23 cellular contexts compared by ENCODE assay signal in genomic region chr21:9739240-9739639, GRCh38.
"Had no signal": no experiment of that assay in that cellular context is flagged by ENCODE, and none has a peak within 500 bp of the region (broad histone marks: within the 10 kb centered on the region; RNA-seq: fewer than 3 reads in every experiment).

No MANE protein-coding gene starts in this region.

- H3K9ac ChIP-seq: neural progenitor cell, parathyroid adenoma had no signal

- H3K4me1 ChIP-seq: neural progenitor cell, parathyroid adenoma, psoas muscle, right lobe of liver, sigmoid colon, stomach, tibial artery, transverse colon, upper lobe of left lung had no signal

- H3K79me2 ChIP-seq: parathyroid adenoma had no signal

- H3K4me2 ChIP-seq: neural progenitor cell had no signal

- H2AFZ ChIP-seq: neural progenitor cell, parathyroid adenoma had no signal

- ATAC-seq: natural killer cell had no signal

- H3K4me3 ChIP-seq: neural progenitor cell, psoas muscle, right lobe of liver, sigmoid colon, stomach, thoracic aorta, tibial artery, transverse colon, upper lobe of left lung had no signal

- H3K36me3 ChIP-seq: neural progenitor cell, neutrophil, right lobe of liver, sigmoid colon, stomach, thoracic aorta, tibial artery, transverse colon, upper lobe of left lung had no signal

- H3K27me3 ChIP-seq: neural progenitor cell, neutrophil, right lobe of liver, sigmoid colon, stomach, tibial artery, transverse colon, upper lobe of left lung had no signal

- H3K9me3 ChIP-seq: psoas muscle, right lobe of liver had no signal

- DNase-seq: naive thymus-derived CD4-positive, alpha-beta T cell; natural killer cell; nucleus accumbens; posterior cingulate gyrus; psoas muscle; right cardiac atrium; right lobe of liver; sigmoid colon; small intestine; stimulated activated CD4-positive, alpha-beta T cell treated with anti-CD3 and anti-CD28 coated beads, Interleukin-15, amount 100 ng/mL, for 24 hours; stimulated activated CD4-positive, alpha-beta T cell treated with anti-CD3 and anti-CD28 coated beads, Interleukin-2, amount 100 ng/mL, for 24 hours; stimulated activated CD4-positive, alpha-beta T cell treated with anti-CD3 and anti-CD28 coated beads, Interleukin-2, amount 100 ng/mL, for 48 hours; stimulated activated CD4-positive, alpha-beta T cell treated with anti-CD3 and anti-CD28 coated beads, Interleukin-4, amount 100 ng/mL, for 24 hours; stimulated activated naive B cell treated with anti-CD40 and anti-IgM and Interleukin-4, amounts not matched to agents 10 μg/mL and 1 μg/mL and 100 μg/mL, for 72 hours; stimulated activated naive CD4-positive, alpha-beta T cell treated with Interleukin-2 at 50 U/mL for 16 hours; stomach; tibial artery; transverse colon had no signal

- H3K27ac ChIP-seq: neural progenitor cell, neutrophil, parathyroid adenoma, psoas muscle, right lobe of liver, sigmoid colon, stomach, thoracic aorta, tibial artery, transverse colon, upper lobe of left lung had no signal
